Comparison of ENCODE assay signal across 1 cellular context in genomic region chr22:37746366-37747089, GRCh38.
TF ChIP-seq lines count a peak whose summit lies in the region.

No MANE protein-coding gene starts in this region.

TF ChIP-seq in GM12878, 131 proteins besides CTCF, POLR2A, EP300 and RAD21 (continued from another document and continues in another):
- TF ChIP-seq ZBTB4 (CRISPR knock-in tag; IDR thresholded peaks at IDR 0.05) (no peak), RELB (IDR thresholded peaks at IDR 0.05; ENCODE audit: low read depth) (no peak), SIN3A (IDR thresholded peaks at IDR 0.05; ENCODE audit: low read depth, low read length) (0 out of 2 replicates have a peak, but pooled peaks have one; percentile 9), MYC (IDR thresholded peaks at IDR 0.05; ENCODE audit: insufficient read depth, insufficient read length, insufficient replicate concordance, low read length, severe bottlenecking) (no peak), HDAC2 (IDR thresholded peaks at IDR 0.05) (no peak), RELA (IDR thresholded peaks at IDR 0.05; ENCODE audit: borderline replicate concordance, partially characterized antibody) (no peak), KAT2A (conservative IDR thresholded peaks at IDR 0.05; ENCODE audit: control insufficient read depth, low read depth, low read length) (no peak), SREBF1 (IDR thresholded peaks at IDR 0.05; ENCODE audit: low read length) (no peak), TCF3 (IDR thresholded peaks at IDR 0.05; ENCODE audit: borderline replicate concordance, insufficient read depth, low read depth, low read length) (no peak), HCFC1 (IDR thresholded peaks at IDR 0.05; ENCODE audit: low read length) (no peak), BCL3 (IDR thresholded peaks at IDR 0.05; ENCODE audit: borderline replicate concordance, insufficient read depth, low read depth, low read length, poor library complexity, severe bottlenecking) (no peak), POLR2AphosphoS2 (IDR thresholded peaks at IDR 0.05; ENCODE audit: low read depth, low read length) (no peak), ZNF24 (IDR thresholded peaks at IDR 0.05) (no peak), ZBTB33 (IDR thresholded peaks at IDR 0.05) (no peak), ETV6 (conservative IDR thresholded peaks at IDR 0.05 in 1 of 2, IDR thresholded peaks at IDR 0.05 in 1 of 2; ENCODE audit: borderline replicate concordance in 1 of 2, low read depth in 1 of 2) (no peak), TCF7 (IDR thresholded peaks at IDR 0.05; ENCODE audit: borderline replicate concordance) (no peak), GATAD2B (conservative IDR thresholded peaks at IDR 0.05; ENCODE audit: low read depth) (0 out of 2 replicates have a peak, but pooled peaks have one; percentile 39), SREBF2 (IDR thresholded peaks at IDR 0.05; ENCODE audit: low read length) (no peak), ZNF592 (IDR thresholded peaks at IDR 0.05) (no peak), ZBTB40 (IDR thresholded peaks at IDR 0.05; ENCODE audit: borderline replicate concordance) (no peak), IKZF1 (conservative IDR thresholded peaks at IDR 0.05) (peak; percentile 37; the same call in 1 of the 2 replicates), NFYA (IDR thresholded peaks at IDR 0.05; ENCODE audit: borderline replicate concordance, low read depth, low read length) (no peak), NKRF (conservative IDR thresholded peaks at IDR 0.05) (peak; percentile 45), PML (IDR thresholded peaks at IDR 0.05; ENCODE audit: low read length) (no peak), IRF4 (IDR thresholded peaks at IDR 0.05; ENCODE audit: low read depth, low read length) (no peak), YY1 (IDR thresholded peaks at IDR 0.05; ENCODE audit: low read depth, low read length) (peak; percentile 90), BCLAF1 (IDR thresholded peaks at IDR 0.05) (no peak), NBN (IDR thresholded peaks at IDR 0.05) (no peak), ESRRA (IDR thresholded peaks at IDR 0.05; ENCODE audit: low read length) (no peak), SPI1 (IDR thresholded peaks at IDR 0.05; ENCODE audit: borderline replicate concordance, insufficient read depth, low read depth, low read length) (no peak), HSF1 (IDR thresholded peaks at IDR 0.05; ENCODE audit: low read depth, low read length) (no peak), CHD2 (IDR thresholded peaks at IDR 0.05; ENCODE audit: borderline replicate concordance, low read depth, low read length) (no peak), YBX1 (IDR thresholded peaks at IDR 0.05) (no peak)
